Comparison of ENCODE assay signal across 11 cellular contexts in genomic region chr17:81338301-81339179, GRCh38. TPM values are rescaled to one million over a fixed set of nuclear protein-coding genes. Genes with fewer than 3 reads are reported as not detected.
DNase-seq lines count a peak whose midpoint lies in the region; ATAC-seq and TF ChIP-seq lines count a peak whose summit lies in the region.
"Had no signal": no experiment of that assay in that cellular context is flagged by ENCODE, and none has a peak within 500 bp of the region (broad histone marks: within the 10 kb centered on the region; RNA-seq: fewer than 3 reads in every experiment).

No MANE protein-coding gene starts in this region.

- peak; percentile 58 for DNase-seq in NB4 (ENCODE audit: low read depth)
- DNase-seq in body of pancreas = peak in 2 of 4 donors; percentile 41 to 43
- no peak for DNase-seq in stomach
- no peak for DNase-seq in foreskin keratinocyte
- DNase-seq in activated naive CD4-positive, alpha-beta T cell treated with anti-CD3 and anti-CD28 coated beads, Interleukin-2, amount 50 U/mL, for 72 hours (ENCODE audit: low spot score in 2 of 2) = no peak
- DNase-seq in CD8-positive, alpha-beta T cell = no peak
- DNase-seq: activated T-cell treated with anti-CD3 and anti-CD28 coated beads, Interleukin-2, amount 50 U/mL, for 4 hours; NCI-H2029 treated with DMSO at 0.1 percent for 48 hours had no signal

- H3K4me3 ChIP-seq in NB4 (ENCODE audit: low read depth, low read length) (no peak overlapping the region), body of pancreas (no peak overlapping the region), liver (ENCODE audit: low read depth in 1 of 3, low read length in 3 of 3) (no peak overlapping the region), stomach (no peak overlapping the region)
- no peak overlapping the region for H3K4me3 ChIP-seq in CD8-positive, alpha-beta T cell (ENCODE audit: low read depth, low read length)

- TF ChIP-seq EP300 in stomach (IDR thresholded peaks at IDR 0.05) = no peak

- TF ChIP-seq RAD21 in liver (IDR thresholded peaks at IDR 0.05) = peak in 1 of 2 donors; percentile 9

- TF ChIP-seq CTCF in NB4 (IDR thresholded peaks at IDR 0.05; ENCODE audit: low read depth, low read length) (peak; percentile 16), body of pancreas (IDR thresholded peaks at IDR 0.05) (no peak), liver (IDR thresholded peaks at IDR 0.05; ENCODE audit: low read depth, low read length, missing input control) (no peak), stomach (IDR thresholded peaks at IDR 0.05) (no peak), foreskin keratinocyte (conservative IDR thresholded peaks at IDR 0.05) (no peak)
- TF ChIP-seq CTCF in CD8-positive, alpha-beta T cell (IDR thresholded peaks at IDR 0.05) = no peak

- CTCF ChIA-PET in CD8-positive, alpha-beta T cell (lab: Charles Lee) = no interaction called here

- H3K9me3 ChIP-seq in body of pancreas = no peaks in the 10 kb centered on the region
- no peaks in the 10 kb centered on the region for H3K9me3 ChIP-seq in liver (ENCODE audit: control insufficient read depth in 4 of 4, low read length in 3 of 4)
- no peaks in the 10 kb centered on the region for H3K9me3 ChIP-seq in stomach
- H3K9me3 ChIP-seq in CD8-positive, alpha-beta T cell (ENCODE audit: low read length) = no peaks in the 10 kb centered on the region

- H3K27ac ChIP-seq in body of pancreas (peak overlapping the region; percentile 62 to 98 (median 97)), liver (ENCODE audit: low read depth in 1 of 2, low read length in 2 of 2) (peak overlapping the region; percentile 95 to 98), stomach (peak overlapping the region; percentile 5 to 98 (median 98)), foreskin keratinocyte (no peak overlapping the region)
- no peak overlapping the region for H3K27ac ChIP-seq in CD8-positive, alpha-beta T cell (ENCODE audit: low read depth, low read length)

- H3K27me3 Mint-ChIP-seq in CD8-positive, alpha-beta T cell (ENCODE audit: low read depth) = peaks cover 28% of the 10 kb centered on the region

- peaks cover 94% of the 10 kb centered on the region for H3K4me1 ChIP-seq in body of pancreas
- H3K4me1 ChIP-seq in liver (ENCODE audit: control insufficient read depth in 4 of 4, insufficient read depth in 4 of 4, low read length in 3 of 4) = peaks cover 24 to 56% (median 44%) of the 10 kb centered on the region in 4 donors
- peaks cover 53 to 87% (median 77%) of the 10 kb centered on the region in 4 donors for H3K4me1 ChIP-seq in stomach
- H3K4me1 ChIP-seq in foreskin keratinocyte = peaks cover 4% of the 10 kb centered on the region
- H3K4me1 ChIP-seq in CD8-positive, alpha-beta T cell (ENCODE audit: insufficient read depth, low read length) = peaks cover 10% of the 10 kb centered on the region

- POLR2A ChIA-PET in CD8-positive, alpha-beta T cell (lab: Charles Lee) = no interaction called here

- no peaks in the 10 kb centered on the region for H3K9me3 Mint-ChIP-seq in activated naive CD4-positive, alpha-beta T cell treated with anti-CD3 and anti-CD28 coated beads, Interleukin-2, amount 50 U/mL, for 72 hours
- H3K9me3 Mint-ChIP-seq in CD8-positive, alpha-beta T cell = no peaks in the 10 kb centered on the region
- H3K9me3 Mint-ChIP-seq: activated T-cell treated with anti-CD3 and anti-CD28 coated beads, Interleukin-2, amount 50 U/mL, for 4 hours; stimulated activated naive CD8-positive, alpha-beta T cell treated with anti-CD3 and anti-CD28 coated beads, Interleukin-15, Interleukin-2, amounts not matched to agents 100 ng/mL and 50 ng/mL, for 24 hours had no signal

- intact Hi-C loops in body of pancreas (cut with DNase I) = no loop called here
- intact Hi-C loops in stomach (cut with DNase I; ENCODE audit: low total_unique reads) = loop anchor here (5.0 kb wide), 1 partner anchor 69 kb away; no protein-coding TSS in a partner anchor
- intact Hi-C loops in CD8-positive, alpha-beta T cell (cut with DNase I, micrococcal nuclease) = no loop called here

- no peak for TF ChIP-seq POLR2A in NB4 (IDR thresholded peaks at IDR 0.05; ENCODE audit: extremely low read depth, insufficient read length)
- TF ChIP-seq POLR2A in body of pancreas (IDR thresholded peaks at IDR 0.05) = no peak
- no peak for TF ChIP-seq POLR2A in stomach (IDR thresholded peaks at IDR 0.05)

- H3K36me3 Mint-ChIP-seq in activated naive CD4-positive, alpha-beta T cell treated with anti-CD3 and anti-CD28 coated beads, Interleukin-2, amount 50 U/mL, for 72 hours = no peaks in the 10 kb centered on the region
- H3K36me3 Mint-ChIP-seq in CD8-positive, alpha-beta T cell = no peaks in the 10 kb centered on the region

- peaks cover 8% of the 10 kb centered on the region for H3K4me1 Mint-ChIP-seq in CD8-positive, alpha-beta T cell (ENCODE audit: low read depth)

- H3K9ac ChIP-seq in liver (ENCODE audit: low read depth in 1 of 2, low read length in 2 of 2) = no peak overlapping the region

- no peak overlapping the region for H3K4me3 Mint-ChIP-seq in CD8-positive, alpha-beta T cell
- H3K4me3 Mint-ChIP-seq: activated T-cell treated with anti-CD3 and anti-CD28 coated beads, Interleukin-2, amount 50 U/mL, for 4 hours had no signal

- no peaks in the 10 kb centered on the region for H3K27me3 ChIP-seq in body of pancreas
- H3K27me3 ChIP-seq in liver (ENCODE audit: control insufficient read depth in 4 of 4, insufficient read depth in 4 of 4, low read length in 3 of 4) = no peaks in the 10 kb centered on the region
- H3K27me3 ChIP-seq in stomach = peaks cover 0 to 37% (median 19%) of the 10 kb centered on the region in 3 donors
- peaks cover 5% of the 10 kb centered on the region for H3K27me3 ChIP-seq in foreskin keratinocyte
- peaks cover 28% of the 10 kb centered on the region for H3K27me3 ChIP-seq in CD8-positive, alpha-beta T cell (ENCODE audit: insufficient read depth, low read length)

- WGBS in body of pancreas, 2 donors = 51 to 55% methylated on average over 8 to 17 of the region's 17 CpGs
- 53% methylated on average over 17 of the region's 17 CpGs for WGBS in liver
- 50 to 63% (median 55%) methylated on average over 16 to 17 of the region's 17 CpGs for WGBS in stomach, 5 donors

- ATAC-seq in body of pancreas = no peak
- ATAC-seq in foreskin keratinocyte = no peak
- ATAC-seq in activated naive CD4-positive, alpha-beta T cell treated with anti-CD3 and anti-CD28 coated beads, Interleukin-2, amount 50 U/mL, for 72 hours = no peak
- no peak for ATAC-seq in CD8-positive, alpha-beta T cell
- no peak for ATAC-seq in GM21723 (IDR thresholded peaks at IDR 0.05; ENCODE audit: unreplicated experiment)
- ATAC-seq: activated T-cell treated with anti-CD3 and anti-CD28 coated beads, Interleukin-2, amount 50 U/mL, for 4 hours had no signal

- no peaks in the 10 kb centered on the region for H3K36me3 ChIP-seq in body of pancreas (replicated peaks in 1 of 2; ENCODE audit: insufficient read depth in 1 of 2, low read depth in 2 of 2)
- H3K36me3 ChIP-seq in liver (ENCODE audit: control insufficient read depth in 4 of 4, insufficient read depth in 3 of 4, low read depth in 1 of 4, low read length in 3 of 4) = no peaks in the 10 kb centered on the region
- H3K36me3 ChIP-seq in stomach = no peaks in the 10 kb centered on the region
- H3K36me3 ChIP-seq in CD8-positive, alpha-beta T cell (ENCODE audit: insufficient read depth, low read length) = no peaks in the 10 kb centered on the region

- H3K27ac Mint-ChIP-seq in activated naive CD4-positive, alpha-beta T cell treated with anti-CD3 and anti-CD28 coated beads, Interleukin-2, amount 50 U/mL, for 72 hours = no peak overlapping the region
- H3K27ac Mint-ChIP-seq in CD8-positive, alpha-beta T cell = no peak overlapping the region
- H3K27ac Mint-ChIP-seq: stimulated activated naive CD8-positive, alpha-beta T cell treated with anti-CD3 and anti-CD28 coated beads, Interleukin-15, Interleukin-2, amounts not matched to agents 100 ng/mL and 50 ng/mL, for 24 hours had no signal

TF ChIP-seq in liver, 16 proteins besides CTCF, POLR2A, EP300 and RAD21:
- TF ChIP-seq RXRA (IDR thresholded peaks at IDR 0.05) (peak in 1 of 2 donors; percentile 13), HNF4G (IDR thresholded peaks at IDR 0.05) (no peak), NR2F2 (IDR thresholded peaks at IDR 0.05) (peak; percentile 76), ATF3 (IDR thresholded peaks at IDR 0.05) (peak; percentile 7), GABPA (IDR thresholded peaks at IDR 0.05 in 1 of 2, conservative IDR thresholded peaks at IDR 0.05 in 1 of 2) (no peak), YY1 (IDR thresholded peaks at IDR 0.05) (peak; percentile 30), SP1 (IDR thresholded peaks at IDR 0.05) (peak; percentile 27), HNF4A (conservative IDR thresholded peaks at IDR 0.05) (no peak)

RNA-seq across cellular contexts. Expression of gene SLC38A10, which starts 43.4 kb away (rescaled TPM):
- total RNA-seq in body of pancreas (100 to 1,000 TPM; 102 to 203 TPM), liver (100 to 1,000 TPM in 1 of 2 donors, 10 to 100 TPM in 1; 34.2 to 117 TPM), stomach (100 to 1,000 TPM in 2 of 5 donors, 10 to 100 TPM in 3; 27.4 to 140 (median 82.6) TPM), foreskin keratinocyte (36.6 and 41.3 TPM in 2 replicates)
- polyA plus RNA-seq in liver (10 to 100 TPM; 29.3 to 75.2 TPM), stomach (10 to 100 TPM; 18.6 to 78.1 (median 56.4) TPM), foreskin keratinocyte (35.3 and 38.3 TPM in 2 replicates)
- total RNA-seq in activated naive CD4-positive, alpha-beta T cell treated with anti-CD3 and anti-CD28 coated beads, Interleukin-2, amount 50 U/mL, for 72 hours = 10 to 100 TPM; 19.9 to 72.0 TPM
- 10 to 100 TPM; 16.1 to 17.4 TPM for total RNA-seq in CD8-positive, alpha-beta T cell

RNA-seq across cellular contexts. Expression of gene BAHCC1, which starts 56.7 kb away (rescaled TPM):
- total RNA-seq in body of pancreas (10 to 100 TPM in 1 of 2 donors, 1 to 10 TPM in 1; 5.7 to 14.8 TPM), liver (1 to 10 TPM; 3.2 to 3.9 TPM), stomach (10 to 100 TPM in 4 of 5 donors, 1 to 10 TPM in 1; 8.6 to 56.2 (median 15.2) TPM), foreskin keratinocyte (4.4 and 5.6 TPM in 2 replicates)
- polyA plus RNA-seq in liver (1 to 10 TPM in 1 of 2 donors, under 1 TPM in 1; 0.76 to 1.9 TPM), stomach (1 to 10 TPM; 4.9 to 6.6 (median 5.1) TPM), foreskin keratinocyte (1.7 and 2.2 TPM in 2 replicates)
- total RNA-seq in activated naive CD4-positive, alpha-beta T cell treated with anti-CD3 and anti-CD28 coated beads, Interleukin-2, amount 50 U/mL, for 72 hours = under 1 TPM in 1 of 2 donors, not detected in 1; 0.16 TPM
- under 1 TPM; 0.08 to 0.24 TPM for total RNA-seq in CD8-positive, alpha-beta T cell

Comparison
In these comparisons a context has a peak if more than half of its experiments do, and no peak if none do; other contexts are left out.
1. H3K27ac ChIP-seq: peak in body of pancreas (4 of 4), liver (2 of 2) and stomach (5 of 5); none in foreskin keratinocyte (single experiment) and CD8-positive, alpha-beta T cell (single experiment).